12 cellular contexts compared by ENCODE assay signal in genomic region chr1:236185687-236186086, GRCh38.
"Had no signal": no experiment of that assay in that cellular context is flagged by ENCODE, and none has a peak within 500 bp of the region (broad histone marks: within the 10 kb centered on the region; RNA-seq: fewer than 3 reads in every experiment).

No MANE protein-coding gene starts in this region.

- DNase-seq: activated CD8-positive, alpha-beta memory T cell treated with anti-CD3 and anti-CD28 coated beads, Interleukin-2, amount 50 U/mL, for 4 hours; activated CD8-positive, alpha-beta T cell treated with anti-CD3 and anti-CD28 coated beads for 36 hours; activated naive CD8-positive, alpha-beta T cell treated with anti-CD3 and anti-CD28 coated beads, Interleukin-2, amount 50 U/mL, for 24 hours; activated T-cell treated with anti-CD3 and anti-CD28 coated beads, Interleukin-2, amount 50 U/mL, for 72 hours; effector CD4-positive, alpha-beta T cell; foreskin melanocyte; head of caudate nucleus; left colon; posterior cingulate gyrus; small intestine; T-helper 9 cell had no signal

- H3K4me3 ChIP-seq: lung had no signal
